14 cellular contexts compared by ENCODE assay signal in the genomic region with DNA sequence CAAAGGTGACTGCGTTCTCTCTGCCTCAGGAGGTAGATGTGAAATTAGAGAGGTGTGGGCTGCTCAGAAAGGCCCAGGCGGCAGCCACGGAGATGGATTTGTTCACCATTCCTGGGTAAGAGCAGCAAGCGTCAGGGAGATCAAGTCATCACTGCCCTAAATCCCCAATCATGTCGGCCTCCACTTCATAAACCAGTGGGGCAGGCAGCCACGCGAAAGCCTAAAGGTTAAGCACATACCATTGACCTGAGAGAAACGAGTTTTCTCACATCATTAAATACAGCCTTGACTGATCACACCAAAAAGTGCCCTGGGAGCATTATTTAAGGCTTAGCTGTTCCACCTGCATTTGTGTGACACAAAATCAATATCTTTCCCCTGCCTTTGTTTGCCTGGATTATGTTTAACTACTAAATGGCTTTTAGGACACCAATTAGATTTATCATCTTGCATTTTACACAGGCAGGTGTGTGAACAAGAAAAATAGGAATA. TPM values are rescaled to one million over a fixed set of nuclear protein-coding genes. Genes with fewer than 3 reads are reported as not detected.
DNase-seq lines count a peak whose midpoint lies in the region; ATAC-seq lines count a peak whose summit lies in the region.
"Had no signal": no experiment of that assay in that cellular context is flagged by ENCODE, and none has a peak within 500 bp of the region (broad histone marks: within the 10 kb centered on the region; RNA-seq: fewer than 3 reads in every experiment).

No MANE protein-coding gene starts in this region.

- DNase-seq in DMS53 treated with DMSO at 0.1 percent for 48 hours (lab: John Stamatoyannopoulos, UW; ENCODE audit: unreplicated experiment), result peak; percentile 70
- peak; percentile 98 for DNase-seq in NCI-H146 treated with DMSO at 0.1 percent for 48 hours (lab: John Stamatoyannopoulos, UW; ENCODE audit: unreplicated experiment)
- peak; percentile 91 for DNase-seq in NCI-H774 (lab: John Stamatoyannopoulos, UW)
- peak; percentile 26 for DNase-seq in kidney tubule cell (ENCODE audit: low spot score)
- DNase-seq in AG08395 (ENCODE audit: low spot score), result no peak
- DNase-seq in activated CD8-positive, alpha-beta T cell treated with anti-CD3 and anti-CD28 coated beads, Interleukin-2, amount 10 ng/mL, durations not matched to agents 7 days and 5 days, result no peak
- no peak for DNase-seq in activated CD8-positive, alpha-beta memory T cell treated with anti-CD3 and anti-CD28 coated beads for 24 hours

- H3K36me3 Mint-ChIP-seq in activated CD8-positive, alpha-beta T cell treated with anti-CD3 and anti-CD28 coated beads, Interleukin-2, amount 10 ng/mL, durations not matched to agents 7 days and 5 days (ENCODE audit: low read depth), result peaks cover 18% of the 10 kb centered on the region

- H3K4me1 Mint-ChIP-seq in activated CD8-positive, alpha-beta T cell treated with anti-CD3 and anti-CD28 coated beads, Interleukin-2, amount 10 ng/mL, durations not matched to agents 7 days and 5 days (ENCODE audit: low read depth), result peaks cover 23% of the 10 kb centered on the region
- H3K4me1 Mint-ChIP-seq: central memory CD8-positive, alpha-beta T cell had no signal

- H3K9me3 Mint-ChIP-seq in activated CD8-positive, alpha-beta T cell treated with anti-CD3 and anti-CD28 coated beads, Interleukin-2, amount 10 ng/mL, durations not matched to agents 7 days and 5 days (ENCODE audit: insufficient read depth), result peaks cover 24% of the 10 kb centered on the region
- H3K9me3 Mint-ChIP-seq: central memory CD8-positive, alpha-beta T cell had no signal

- CTCF ChIA-PET in activated CD8-positive, alpha-beta T cell treated with anti-CD3 and anti-CD28 coated beads, Interleukin-2, amount 10 ng/mL, durations not matched to agents 7 days and 5 days (lab: Charles Lee), result no interaction called here

- POLR2A ChIA-PET in activated CD8-positive, alpha-beta T cell treated with anti-CD3 and anti-CD28 coated beads, Interleukin-2, amount 10 ng/mL, durations not matched to agents 7 days and 5 days (lab: Charles Lee), result no interaction called here

- H3K27me3 Mint-ChIP-seq in activated CD8-positive, alpha-beta T cell treated with anti-CD3 and anti-CD28 coated beads, Interleukin-2, amount 10 ng/mL, durations not matched to agents 7 days and 5 days (ENCODE audit: low read depth), result peaks cover 5% of the 10 kb centered on the region

- H3K27ac Mint-ChIP-seq in activated CD8-positive, alpha-beta T cell treated with anti-CD3 and anti-CD28 coated beads, Interleukin-2, amount 10 ng/mL, durations not matched to agents 7 days and 5 days, result no peak overlapping the region
- H3K27ac Mint-ChIP-seq: stimulated activated naive CD8-positive, alpha-beta T cell treated with anti-CD3 and anti-CD28 coated beads, Interleukin-15, Interleukin-2, amounts not matched to agents 100 ng/mL and 50 ng/mL, for 24 hours had no signal

- no peak for ATAC-seq in GM21423 (IDR thresholded peaks at IDR 0.05; ENCODE audit: unreplicated experiment)
- ATAC-seq in activated CD8-positive, alpha-beta T cell treated with anti-CD3 and anti-CD28 coated beads, Interleukin-2, amount 10 ng/mL, durations not matched to agents 7 days and 5 days, result no peak
- ATAC-seq: HCT116 had no signal

- H3K4me3 Mint-ChIP-seq in activated CD8-positive, alpha-beta T cell treated with anti-CD3 and anti-CD28 coated beads, Interleukin-2, amount 10 ng/mL, durations not matched to agents 7 days and 5 days, result no peak overlapping the region
- H3K4me3 Mint-ChIP-seq: central memory CD8-positive, alpha-beta T cell; stimulated activated naive CD8-positive, alpha-beta T cell treated with anti-CD3 and anti-CD28 coated beads, Interleukin-15, Interleukin-2, amounts not matched to agents 100 ng/mL and 50 ng/mL, for 24 hours had no signal

RNA-seq across cellular contexts. Expression of a gene that starts 50.7 kb away (rescaled TPM):
- total RNA-seq in activated CD8-positive, alpha-beta T cell treated with anti-CD3 and anti-CD28 coated beads, Interleukin-2, amount 10 ng/mL, durations not matched to agents 7 days and 5 days, result under 1 TPM; 0.50 to 0.52 TPM
- total RNA-seq: frontal cortex, osteocyte, smooth muscle cell had no signal

Comparison
In these comparisons a context has a peak if more than half of its experiments do, and no peak if none do; other contexts are left out.
1. DNase-seq: peak in DMS53 treated with DMSO at 0.1 percent for 48 hours (single experiment), NCI-H146 treated with DMSO at 0.1 percent for 48 hours (single experiment), NCI-H774 (single experiment) and kidney tubule cell (single experiment); none in AG08395 (single experiment), activated CD8-positive, alpha-beta T cell treated with anti-CD3 and anti-CD28 coated beads, Interleukin-2, amount 10 ng/mL, durations not matched to agents 7 days and 5 days (single experiment) and activated CD8-positive, alpha-beta memory T cell treated with anti-CD3 and anti-CD28 coated beads for 24 hours (single experiment).